In genomic region chr12:121371404-121371803, GRCh38 we compare ENCODE assay signal across 24 cellular contexts. TPM values are rescaled to one million over a fixed set of nuclear protein-coding genes. Genes with fewer than 3 reads are reported as not detected.
DNase-seq lines count a peak whose midpoint lies in the region; ATAC-seq, FAIRE-seq and TF ChIP-seq lines count a peak whose summit lies in the region.
"Had no signal": no experiment of that assay in that cellular context is flagged by ENCODE, and none has a peak within 500 bp of the region (broad histone marks: within the 10 kb centered on the region; RNA-seq: fewer than 3 reads in every experiment).

No MANE protein-coding gene starts in this region.

- intact Hi-C loops in HepG2 (cut with micrococcal nuclease; ENCODE audit: unreplicated experiment): no loop called here
- intact Hi-C loops in right lobe of liver (cut with DNase I): no loop called here
- intact Hi-C loops in K562 (cut with micrococcal nuclease): no loop called here
- intact Hi-C loops in CD8-positive, alpha-beta T cell (cut with DNase I, micrococcal nuclease): no loop called here
- intact Hi-C loops in right cardiac atrium (cut with DNase I): no loop called here

- TF ChIP-seq RAD21 in HepG2 (CRISPR knock-in tag; IDR thresholded peaks at IDR 0.05) (no peak), K562 (CRISPR knock-in tag; conservative IDR thresholded peaks at IDR 0.05 in 1 of 2, IDR thresholded peaks at IDR 0.05 in 1 of 2) (no peak)

- TF ChIP-seq POLR2A in HepG2 (IDR thresholded peaks at IDR 0.05; ENCODE audit: insufficient read depth in 1 of 2, low read depth in 2 of 2, low read length in 2 of 2) (no peak), right lobe of liver (IDR thresholded peaks at IDR 0.05) (no peak), K562 (conservative IDR thresholded peaks at IDR 0.05) (no peak)

- H3K4me3 Mint-ChIP-seq in neural crest cell: no peak overlapping the region
- H3K4me3 Mint-ChIP-seq in CD8-positive, alpha-beta T cell: no peak overlapping the region
- H3K4me3 Mint-ChIP-seq: CD14-positive monocyte; CD4-positive, alpha-beta memory T cell; CD4-positive, CD25-positive, alpha-beta regulatory T cell had no signal

- no peaks in the 10 kb centered on the region; a peak in 1 of 5 replicates for H3K27me3 ChIP-seq in HepG2 (ENCODE audit: control insufficient read depth in 1 of 2, insufficient read depth in 2 of 2, low read length in 2 of 2)
- no peaks in the 10 kb centered on the region for H3K27me3 ChIP-seq in right lobe of liver
- H3K27me3 ChIP-seq in K562 (ENCODE audit: control insufficient read depth in 2 of 2, insufficient read depth in 2 of 2, low read length in 2 of 2): no peaks in the 10 kb centered on the region
- no peaks in the 10 kb centered on the region for H3K27me3 ChIP-seq in CD8-positive, alpha-beta T cell (ENCODE audit: insufficient read depth, low read length)
- H3K27me3 ChIP-seq in right cardiac atrium (ENCODE audit: control insufficient read depth, insufficient read depth): no peaks in the 10 kb centered on the region
- H3K27me3 ChIP-seq: BE2C, BLaER1 had no signal

- DNase-seq in HepG2 (ENCODE audit: low spot score) (peak; percentile 38), right lobe of liver (no peak), K562 (ENCODE audit: extremely low read depth in 1 of 4, low spot score in 3 of 4) (no peak), neural crest cell (ENCODE audit: low read depth, low spot score) (no peak), right cardiac atrium (no peak), hippocampal formation (lab: John Stamatoyannopoulos, UW) (no peak)
- no peak for DNase-seq in CD8-positive, alpha-beta T cell
- DNase-seq: AML-193; BE2C; C1 segment of cervical spinal cord; Caco-2; Calu3; CD4-positive, alpha-beta memory T cell; CD4-positive, CD25-positive, alpha-beta regulatory T cell; DMS79 treated with DMSO at 0.1 percent for 48 hours; GF-D8 had no signal

- TF ChIP-seq CTCF in HepG2 (CRISPR knock-in tag; IDR thresholded peaks at IDR 0.05) (no peak), right lobe of liver (IDR thresholded peaks at IDR 0.05) (no peak), K562 (IDR thresholded peaks at IDR 0.05 in 2 of 3, conservative IDR thresholded peaks at IDR 0.05 in 1 of 3; ENCODE audit: insufficient read depth in 2 of 3, low read depth in 1 of 3, low read length in 3 of 3) (no peak), neural crest cell (conservative IDR thresholded peaks at IDR 0.05) (no peak)
- no peak for TF ChIP-seq CTCF in CD8-positive, alpha-beta T cell (IDR thresholded peaks at IDR 0.05)

- FAIRE-seq in HepG2 (lab: Jason Lieb, UNC): no peak
- no peak for FAIRE-seq in K562 (lab: Jason Lieb, UNC)
- FAIRE-seq: A549, D721Med, G401.6, GM12891, GM19239 had no signal

- WGBS in HepG2 (ENCODE audit: low lambda C conversion rate): 30% methylated on average over 6 of the region's 6 CpGs
- WGBS in right lobe of liver (ENCODE audit: insufficient coverage, low coverage, low lambda C conversion rate, missing lambda C conversion rate): 76% methylated on average over 4 of the region's 6 CpGs
- 38% methylated on average over 5 of the region's 6 CpGs for WGBS in K562 (ENCODE audit: insufficient coverage, low coverage, missing lambda C conversion rate)
- WGBS in right cardiac atrium: 76% methylated on average over 6 of the region's 6 CpGs

- peaks cover 20% of the 10 kb centered on the region for H3K4me1 ChIP-seq in HepG2 (ENCODE audit: insufficient read depth, low read length)
- no peaks in the 10 kb centered on the region for H3K4me1 ChIP-seq in right lobe of liver
- H3K4me1 ChIP-seq in K562 (replicated peaks in 1 of 2; ENCODE audit: control insufficient read depth in 2 of 2, insufficient read depth in 2 of 2, low read length in 2 of 2): no peaks in the 10 kb centered on the region
- no peaks in the 10 kb centered on the region for H3K4me1 ChIP-seq in CD8-positive, alpha-beta T cell (ENCODE audit: insufficient read depth, low read length)
- H3K4me1 ChIP-seq in right cardiac atrium (ENCODE audit: control insufficient read depth, insufficient read depth, low read length): no peaks in the 10 kb centered on the region
- H3K4me1 ChIP-seq: BE2C, BLaER1 had no signal

- no peak for TF ChIP-seq EP300 in HepG2 (IDR thresholded peaks at IDR 0.05; ENCODE audit: low read depth in 2 of 2, low read length in 2 of 2)
- TF ChIP-seq EP300 in HepG2 (CRISPR knock-in tag; IDR thresholded peaks at IDR 0.05; ENCODE audit: borderline replicate concordance): no peak
- TF ChIP-seq EP300 in K562 (IDR thresholded peaks at IDR 0.05; ENCODE audit: low read length): no peak

- no peaks in the 10 kb centered on the region for H3K9me1 ChIP-seq in K562 (ENCODE audit: control insufficient read depth, insufficient read depth, low read length)

- H3K4me3 ChIP-seq in HepG2 (replicated peaks in 1 of 3; ENCODE audit: insufficient read depth in 1 of 3, low read depth in 2 of 3, low read length in 3 of 3) (no peak overlapping the region), right lobe of liver (no peak overlapping the region), K562 (no peak overlapping the region), right cardiac atrium (ENCODE audit: low read length) (no peak overlapping the region)
- H3K4me3 ChIP-seq in CD8-positive, alpha-beta T cell (ENCODE audit: low read depth, low read length): no peak overlapping the region
- H3K4me3 ChIP-seq: A549, BLaER1 had no signal

- no TSS peak for BruUV-seq in HepG2 (replicated peaks; lab: Mats Ljungman, UMichigan)
- no TSS peak for BruUV-seq in K562 (replicated peaks; lab: Mats Ljungman, UMichigan)

- H3K27ac ChIP-seq in HepG2 (ENCODE audit: extremely low read length, insufficient read depth, low read length): no peak overlapping the region
- H3K27ac ChIP-seq in right lobe of liver: no peak overlapping the region
- H3K27ac ChIP-seq in K562 (ENCODE audit: extremely low read depth, low read depth, low read length): no peak overlapping the region
- H3K27ac ChIP-seq in CD8-positive, alpha-beta T cell (ENCODE audit: low read depth, low read length): no peak overlapping the region
- H3K27ac ChIP-seq in right cardiac atrium (ENCODE audit: low read length): no peak overlapping the region
- H3K27ac ChIP-seq: 22Rv1, A549, BLaER1 had no signal

- in situ Hi-C loops in HepG2 (cut with HindIII; ENCODE audit: extremely low pct_ligation_motif_present, low pct_unique_long_range_greater_than_20kb) (no loop called here), K562 (cut with MboI) (no loop called here)

- H3K79me2 ChIP-seq in HepG2 (ENCODE audit: insufficient read depth, low read length) (no peaks in the 10 kb centered on the region), K562 (ENCODE audit: control insufficient read depth, insufficient read depth, low read length) (no peaks in the 10 kb centered on the region)

- POLR2A ChIA-PET in HepG2 (lab: Yijun Ruan, JAX) (interaction anchor here (1.2 kb wide), 1 partner anchor 29 kb away, joined by 3 read pairs; the partner anchor contains the start of gene RNF34), K562 (lab: Yijun Ruan, JAX) (interaction anchor here (0.6 kb wide), 1 partner anchor 181 kb away, joined by 4 read pairs; no protein-coding TSS in a partner anchor)
- POLR2A ChIA-PET in CD8-positive, alpha-beta T cell (lab: Charles Lee): interaction anchor here (0.6 kb wide), 3 partner anchors 50 to 176 kb away, joined by 3 to 4 read pairs (median 3); no protein-coding TSS in a partner anchor

- H2AFZ ChIP-seq in HepG2 (ENCODE audit: low read length): no peak overlapping the region
- H2AFZ ChIP-seq in K562 (ENCODE audit: low read depth, low read length): no peak overlapping the region

- no peaks in the 10 kb centered on the region for H4K20me1 ChIP-seq in HepG2 (ENCODE audit: insufficient read depth, low read length)
- no peaks in the 10 kb centered on the region for H4K20me1 ChIP-seq in K562 (replicated peaks; ENCODE audit: control insufficient read depth, insufficient read depth, low read length)
- H4K20me1 ChIP-seq: BLaER1 had no signal

- H3K9me3 Mint-ChIP-seq in neural crest cell: peaks cover 3% of the 10 kb centered on the region
- H3K9me3 Mint-ChIP-seq in CD8-positive, alpha-beta T cell: no peaks in the 10 kb centered on the region

- H3K9me3 ChIP-seq in HepG2 (ENCODE audit: low read length): no peaks in the 10 kb centered on the region
- no peaks in the 10 kb centered on the region for H3K9me3 ChIP-seq in right lobe of liver
- H3K9me3 ChIP-seq in K562 (replicated peaks; ENCODE audit: control insufficient read depth, insufficient read depth, low read depth, low read length): no peaks in the 10 kb centered on the region
- no peaks in the 10 kb centered on the region for H3K9me3 ChIP-seq in CD8-positive, alpha-beta T cell (ENCODE audit: low read length)
- no peaks in the 10 kb centered on the region for H3K9me3 ChIP-seq in right cardiac atrium (ENCODE audit: control insufficient read depth, low read length)
- H3K9me3 ChIP-seq: A549, BE2C, Caco-2 had no signal

- no peaks in the 10 kb centered on the region for H3K36me3 ChIP-seq in HepG2 (replicated peaks in 1 of 2; ENCODE audit: control insufficient read depth in 1 of 2, insufficient read depth in 2 of 2, low read length in 2 of 2)
- no peaks in the 10 kb centered on the region for H3K36me3 ChIP-seq in right lobe of liver
- H3K36me3 ChIP-seq in K562 (ENCODE audit: control insufficient read depth, insufficient read depth, low read length): no peaks in the 10 kb centered on the region
- no peaks in the 10 kb centered on the region for H3K36me3 ChIP-seq in CD8-positive, alpha-beta T cell (ENCODE audit: insufficient read depth, low read length)
- H3K36me3 ChIP-seq: BE2C, BLaER1 had no signal

- CTCF ChIA-PET in HepG2 (lab: Yijun Ruan, JAX; ENCODE audit: low intra/inter-chr PET ratio, low total read pairs) (no interaction called here), K562 (lab: Yijun Ruan, JAX; ENCODE audit: low intra/inter-chr PET ratio) (interaction anchor here (0.7 kb wide), 1 partner anchor 31 kb away, joined by 3 read pairs; no protein-coding TSS in a partner anchor)
- CTCF ChIA-PET in CD8-positive, alpha-beta T cell (lab: Charles Lee): interaction anchor here (0.7 to 1.5 kb wide), 2 partner anchors 20 to 139 kb away, joined by 3 to 4 read pairs; no protein-coding TSS in a partner anchor

- H3K27ac Mint-ChIP-seq in neural crest cell (ENCODE audit: unreplicated experiment): peak overlapping the region; percentile 19
- H3K27ac Mint-ChIP-seq in CD8-positive, alpha-beta T cell: no peak overlapping the region
- H3K27ac Mint-ChIP-seq: CD4-positive, alpha-beta memory T cell; CD4-positive, CD25-positive, alpha-beta regulatory T cell had no signal

- ATAC-seq in HepG2 (peak; percentile 62), right lobe of liver (no peak), K562 (peak; percentile 48; the same call in 1 of the 3 replicates), right cardiac atrium (no peak)
- no peak for ATAC-seq in CD8-positive, alpha-beta T cell
- ATAC-seq: A549 had no signal

- 0 out of 2 replicates have a peak overlapping the region, but pooled peaks have one; percentile 23 for H3K4me2 ChIP-seq in HepG2 (ENCODE audit: low read depth, low read length)
- H3K4me2 ChIP-seq in K562 (ENCODE audit: insufficient read depth, low read length): no peak overlapping the region
- H3K4me2 ChIP-seq: A549, BLaER1 had no signal

- no peaks in the 10 kb centered on the region for H3K4me1 Mint-ChIP-seq in neural crest cell
- no peaks in the 10 kb centered on the region for H3K4me1 Mint-ChIP-seq in CD8-positive, alpha-beta T cell (ENCODE audit: low read depth)
- H3K4me1 Mint-ChIP-seq: CD14-positive monocyte; CD4-positive, alpha-beta memory T cell; CD4-positive, CD25-positive, alpha-beta regulatory T cell had no signal

- H3K9ac ChIP-seq in HepG2 (ENCODE audit: insufficient read depth, low read depth, low read length): no peak overlapping the region
- H3K9ac ChIP-seq in K562 (ENCODE audit: insufficient read depth in 1 of 2, low read depth in 2 of 2, low read length in 2 of 2): no peak overlapping the region
- H3K9ac ChIP-seq: BLaER1 had no signal

- H3K27me3 Mint-ChIP-seq in neural crest cell (ENCODE audit: low read depth): peaks cover under 1% of the 10 kb centered on the region
- no peaks in the 10 kb centered on the region for H3K27me3 Mint-ChIP-seq in CD8-positive, alpha-beta T cell (ENCODE audit: low read depth)
- H3K27me3 Mint-ChIP-seq: CD4-positive, alpha-beta memory T cell had no signal

- H3K36me3 Mint-ChIP-seq in neural crest cell (ENCODE audit: low read depth): no peaks in the 10 kb centered on the region
- no peaks in the 10 kb centered on the region for H3K36me3 Mint-ChIP-seq in CD8-positive, alpha-beta T cell
- H3K36me3 Mint-ChIP-seq: CD14-positive monocyte; CD4-positive, alpha-beta memory T cell; CD4-positive, CD25-positive, alpha-beta regulatory T cell had no signal

RNA-seq across cellular contexts. Expression of gene ANAPC5, which starts 19.2 kb away (rescaled TPM):
- total RNA-seq in HepG2 (2016; rRNA removed; fragmentation: Illumina TruSeq; extraction: Trizol) (161 and 174 TPM in 2 replicates), right lobe of liver (10 to 100 TPM; 40.7 to 68.8 (median 49.8) TPM), K562 (2014; rRNA removed) (176 and 194 TPM in 2 replicates), K562 (2014; rRNA removed; fragmentation: Illumina TruSeq; extraction: Trizol) (269 and 301 TPM in 2 replicates), K562 (2015; rRNA removed; fragmentation: Illumina TruSeq; extraction: Trizol) (190 and 197 TPM in 2 replicates), K562 (2021) (168 and 169 TPM in 2 replicates), neural crest cell (111 TPM in 2 replicates), right cardiac atrium (10 to 100 TPM; 59.4 to 64.0 (median 60.4) TPM)
- 101 and 107 TPM in 2 replicates for total RNA-seq in HepG2 (2016; cell fraction: cytosol; rRNA removed; fragmentation: Illumina TruSeq; extraction: Trizol; ENCODE audit: low read depth)
- total RNA-seq in HepG2 (2016; cell fraction: insoluble cytoplasmic fraction; rRNA removed; fragmentation: Illumina TruSeq; extraction: Trizol): 166 and 170 TPM in 2 replicates
- total RNA-seq in HepG2 (2016; cell fraction: membrane; rRNA removed; fragmentation: Illumina TruSeq; extraction: Trizol): 211 and 214 TPM in 2 replicates
- 114 and 131 TPM in 2 replicates for total RNA-seq in HepG2 (2016; cell fraction: nucleus; rRNA removed; fragmentation: Illumina TruSeq; extraction: Trizol)
- polyA plus RNA-seq in HepG2 (2011; rRNA removed) (134 and 146 TPM in 2 replicates), K562 (2011; rRNA removed) (307 and 315 TPM in 2 replicates), K562 (2014; fragmentation: Illumina TruSeq; extraction: Trizol) (201 and 250 TPM in 2 replicates), K562 (2014; fragmentation: Nextera tagmentation; extraction: Ambion mirVana) (100 to 1,000 TPM; 136 to 181 TPM), K562 (2014; rRNA removed) (207 and 213 TPM in 2 replicates), right cardiac atrium (55.7 TPM)
- 93.9 and 111 TPM in 2 replicates for polyA plus RNA-seq in HepG2 (2011; cell fraction: cytosol; rRNA removed)
- polyA plus RNA-seq in HepG2 (2011; cell fraction: nucleus; rRNA removed): 245 and 310 TPM in 2 replicates
- polyA plus RNA-seq in HepG2 (2012): 58.4 and 72.2 TPM in 2 replicates
- polyA plus RNA-seq in HepG2 (2016; cell fraction: cytosol; fragmentation: Illumina TruSeq; extraction: Trizol; ENCODE audit: low read depth): 91.9 and 105 TPM in 2 replicates
- polyA plus RNA-seq in HepG2 (2016; cell fraction: insoluble cytoplasmic fraction; fragmentation: Illumina TruSeq; extraction: Trizol; ENCODE audit: low read depth): 134 and 136 TPM in 2 replicates
- polyA plus RNA-seq in HepG2 (2016; cell fraction: membrane; fragmentation: Illumina TruSeq; extraction: Trizol; ENCODE audit: low read depth): 143 and 147 TPM in 2 replicates
- polyA plus RNA-seq in HepG2 (2016; cell fraction: nucleus; fragmentation: Illumina TruSeq; extraction: Trizol; ENCODE audit: insufficient read depth, low read depth): 178 and 187 TPM in 2 replicates
- 159 and 362 TPM in 2 replicates for polyA minus RNA-seq in HepG2 (2011; rRNA and poly(A)+ RNA removed; ENCODE audit: low replicate concordance)
- polyA minus RNA-seq in HepG2 (2011; cell fraction: cytosol; rRNA and poly(A)+ RNA removed): 55.9 and 59.9 TPM in 2 replicates
- 144 and 152 TPM in 2 replicates for polyA minus RNA-seq in HepG2 (2011; cell fraction: nucleus; rRNA and poly(A)+ RNA removed)
- total RNA-seq in K562 (2011; cell fraction: chromatin; rRNA removed; ENCODE audit: low replicate concordance): 698 and 990 TPM in 2 replicates
- 389 and 392 TPM in 2 replicates for total RNA-seq in K562 (2011; cell fraction: nucleolus; rRNA removed)
- total RNA-seq in K562 (2011; cell fraction: nucleoplasm; rRNA removed): 547 and 619 TPM in 2 replicates
- 232 and 246 TPM in 2 replicates for polyA plus RNA-seq in K562 (2011; cell fraction: cytosol; rRNA removed)
- polyA plus RNA-seq in K562 (2011; cell fraction: nucleus; rRNA removed): 472 and 632 TPM in 2 replicates
- polyA plus RNA-seq in K562 (2012): 114 and 144 TPM in 2 replicates
- polyA minus RNA-seq in K562 (2011; rRNA and poly(A)+ RNA removed): 307 and 339 TPM in 2 replicates
- polyA minus RNA-seq in K562 (2011; cell fraction: cytosol; rRNA and poly(A)+ RNA removed): 97.9 and 140 TPM in 2 replicates
- polyA minus RNA-seq in K562 (2011; cell fraction: nucleus; rRNA and poly(A)+ RNA removed): 212 and 378 TPM in 2 replicates
- total RNA-seq in CD8-positive, alpha-beta T cell: 100 to 1,000 TPM in 1 of 2 experiments, 10 to 100 TPM in 1; 96.5 to 106 TPM

RNA-seq across cellular contexts. Expression of gene RNF34, which starts 28.5 kb away (rescaled TPM):
- 53.2 and 68.2 TPM in 2 replicates for total RNA-seq in HepG2 (2016; rRNA removed; fragmentation: Illumina TruSeq; extraction: Trizol)
- 21.6 and 23.1 TPM in 2 replicates for total RNA-seq in HepG2 (2016; cell fraction: cytosol; rRNA removed; fragmentation: Illumina TruSeq; extraction: Trizol; ENCODE audit: low read depth)
- total RNA-seq in HepG2 (2016; cell fraction: insoluble cytoplasmic fraction; rRNA removed; fragmentation: Illumina TruSeq; extraction: Trizol): 52.8 and 66.3 TPM in 2 replicates
- total RNA-seq in HepG2 (2016; cell fraction: membrane; rRNA removed; fragmentation: Illumina TruSeq; extraction: Trizol): 36.1 and 37.2 TPM in 2 replicates
- 39.6 and 47.6 TPM in 2 replicates for total RNA-seq in HepG2 (2016; cell fraction: nucleus; rRNA removed; fragmentation: Illumina TruSeq; extraction: Trizol)
- 36.8 and 37.4 TPM in 2 replicates for polyA plus RNA-seq in HepG2 (2011; rRNA removed)
- polyA plus RNA-seq in HepG2 (2011; cell fraction: cytosol; rRNA removed): 17.4 and 20.4 TPM in 2 replicates
- 25.9 and 37.9 TPM in 2 replicates for polyA plus RNA-seq in HepG2 (2011; cell fraction: nucleus; rRNA removed)
- 27.0 and 30.9 TPM in 2 replicates for polyA plus RNA-seq in HepG2 (2012)
- 7.6 and 9.2 TPM in 2 replicates for polyA plus RNA-seq in HepG2 (2016; cell fraction: cytosol; fragmentation: Illumina TruSeq; extraction: Trizol; ENCODE audit: low read depth)
- polyA plus RNA-seq in HepG2 (2016; cell fraction: insoluble cytoplasmic fraction; fragmentation: Illumina TruSeq; extraction: Trizol; ENCODE audit: low read depth): 56.9 and 60.9 TPM in 2 replicates
- polyA plus RNA-seq in HepG2 (2016; cell fraction: membrane; fragmentation: Illumina TruSeq; extraction: Trizol; ENCODE audit: low read depth): 19.5 and 19.6 TPM in 2 replicates
- 49.3 and 52.3 TPM in 2 replicates for polyA plus RNA-seq in HepG2 (2016; cell fraction: nucleus; fragmentation: Illumina TruSeq; extraction: Trizol; ENCODE audit: insufficient read depth, low read depth)
- 165 and 250 TPM in 2 replicates for polyA minus RNA-seq in HepG2 (2011; rRNA and poly(A)+ RNA removed; ENCODE audit: low replicate concordance)
- polyA minus RNA-seq in HepG2 (2011; cell fraction: cytosol; rRNA and poly(A)+ RNA removed): 13.7 and 21.9 TPM in 2 replicates
- polyA minus RNA-seq in HepG2 (2011; cell fraction: nucleus; rRNA and poly(A)+ RNA removed): 40.6 and 41.5 TPM in 2 replicates
- 10 to 100 TPM; 11.7 to 22.3 (median 14.6) TPM for total RNA-seq in right lobe of liver
- 109 and 110 TPM in 2 replicates for total RNA-seq in K562 (2011; cell fraction: chromatin; rRNA removed; ENCODE audit: low replicate concordance)
- 69.5 and 69.6 TPM in 2 replicates for total RNA-seq in K562 (2011; cell fraction: nucleolus; rRNA removed)
- 118 and 187 TPM in 2 replicates for total RNA-seq in K562 (2011; cell fraction: nucleoplasm; rRNA removed)
- total RNA-seq in K562 (2014; rRNA removed): 68.8 and 120 TPM in 2 replicates
- total RNA-seq in K562 (2014; rRNA removed; fragmentation: Illumina TruSeq; extraction: Trizol): 47.1 and 48.9 TPM in 2 replicates
- total RNA-seq in K562 (2015; rRNA removed; fragmentation: Illumina TruSeq; extraction: Trizol): 60.6 and 60.9 TPM in 2 replicates
- total RNA-seq in K562 (2021): 42.4 and 47.1 TPM in 2 replicates
- polyA plus RNA-seq in K562 (2011; rRNA removed): 41.7 and 51.0 TPM in 2 replicates
- polyA plus RNA-seq in K562 (2011; cell fraction: cytosol; rRNA removed): 27.8 and 35.3 TPM in 2 replicates
- polyA plus RNA-seq in K562 (2011; cell fraction: nucleus; rRNA removed): 212 and 235 TPM in 2 replicates
- polyA plus RNA-seq in K562 (2012): 43.8 and 80.2 TPM in 2 replicates
- polyA plus RNA-seq in K562 (2014; fragmentation: Illumina TruSeq; extraction: Trizol): 52.0 and 54.1 TPM in 2 replicates
- 10 to 100 TPM; 65.4 to 88.9 TPM for polyA plus RNA-seq in K562 (2014; fragmentation: Nextera tagmentation; extraction: Ambion mirVana)
- 47.2 and 48.4 TPM in 2 replicates for polyA plus RNA-seq in K562 (2014; rRNA removed)
- 63.6 and 90.6 TPM in 2 replicates for polyA minus RNA-seq in K562 (2011; rRNA and poly(A)+ RNA removed)
- polyA minus RNA-seq in K562 (2011; cell fraction: cytosol; rRNA and poly(A)+ RNA removed): 32.9 and 33.6 TPM in 2 replicates
- 39.9 and 48.1 TPM in 2 replicates for polyA minus RNA-seq in K562 (2011; cell fraction: nucleus; rRNA and poly(A)+ RNA removed)
- total RNA-seq in neural crest cell: 58.5 and 60.7 TPM in 2 replicates
- 10 to 100 TPM; 46.8 to 51.3 TPM for total RNA-seq in CD8-positive, alpha-beta T cell
- 10 to 100 TPM; 25.1 to 31.4 (median 26.1) TPM for total RNA-seq in right cardiac atrium
- polyA plus RNA-seq in right cardiac atrium: 21.1 TPM

Comparison
In these comparisons a context has a peak if more than half of its experiments do, and no peak if none do; other contexts are left out.
1. ATAC-seq: peak in HepG2 (single experiment) and K562 (single experiment); none in right lobe of liver (0 of 4), CD8-positive, alpha-beta T cell (single experiment) and right cardiac atrium (0 of 2).
2. Of the 241 proteins assayed by ChIP-seq in both HepG2 and K562: peak only in HepG2: GATAD2A, HDAC1, KAT7, NR2C2, NR2F6, PATZ1 and 1 more; only in K562: none; in both: none; in neither: 234.